Comparison of ENCODE assay signal across 2 cellular contexts in genomic region chr3:13879102-13879945, GRCh38.
TF ChIP-seq lines count a peak whose summit lies in the region.

No MANE protein-coding gene starts in this region.

TF ChIP-seq in H1, 55 proteins besides CTCF, POLR2A, EP300 and RAD21:
- no peak for TF ChIP-seq RXRA (IDR thresholded peaks at IDR 0.05; ENCODE audit: insufficient read depth, low read depth, low read length)
- TF ChIP-seq MAFK (IDR thresholded peaks at IDR 0.05; ENCODE audit: low read depth, low read length): no peak
- TF ChIP-seq PHF8 (conservative IDR thresholded peaks at IDR 0.05; ENCODE audit: low read depth, low read length): no peak
- TF ChIP-seq EZH2 (IDR thresholded peaks at IDR 0.05; ENCODE audit: low read depth, low read length, severe bottlenecking): peak; percentile 80
- TF ChIP-seq SUZ12 (IDR thresholded peaks at IDR 0.05; ENCODE audit: low read length): peak; percentile 77
TF ChIP-seq in H1: peak in this region for 2.

TF ChIP-seq in neural cell, 6 proteins besides CTCF, POLR2A, EP300 and RAD21 (continued from another document):
- TF ChIP-seq MXI1 (conservative IDR thresholded peaks at IDR 0.05; ENCODE audit: poor library complexity, severe bottlenecking) (peak; percentile 56), REST (IDR thresholded peaks at IDR 0.05; ENCODE audit: borderline replicate concordance) (no peak)
TF ChIP-seq in neural cell: peak in this region for 1.
